Comparison of ENCODE assay signal across 1 cellular context in genomic region chr9:128082173-128082572, GRCh38.
TF ChIP-seq lines count a peak whose summit lies in the region.

No MANE protein-coding gene starts in this region.

TF ChIP-seq in GM12878, 131 proteins besides CTCF, POLR2A, EP300 and RAD21:
- TF ChIP-seq IKZF1 (conservative IDR thresholded peaks at IDR 0.05) (0 out of 2 replicates have a peak, but pooled peaks have one; percentile 28), TCF3 (IDR thresholded peaks at IDR 0.05; ENCODE audit: borderline replicate concordance, insufficient read depth, low read depth, low read length) (no peak), EGR1 (IDR thresholded peaks at IDR 0.05; ENCODE audit: borderline replicate concordance in 1 of 2, low read depth in 2 of 2, low read length in 2 of 2) (peak in 1 of 2 experiments; percentile 72; a peak in 1 of 3 replicates), IKZF2 (IDR thresholded peaks at IDR 0.05) (0 out of 4 replicates have a peak, but pooled peaks of 1 of the 2 experiments have one; percentile 22), EED (IDR thresholded peaks at IDR 0.05; ENCODE audit: low read depth) (peak; percentile 69), MEF2A (IDR thresholded peaks at IDR 0.05; ENCODE audit: insufficient read depth, low read depth, low read length) (peak; percentile 53; the same call in 1 of the 2 replicates), JUNB (IDR thresholded peaks at IDR 0.05) (peak; percentile 37), ETV6 (conservative IDR thresholded peaks at IDR 0.05 in 1 of 2, IDR thresholded peaks at IDR 0.05 in 1 of 2; ENCODE audit: borderline replicate concordance in 1 of 2, low read depth in 1 of 2) (peak in 1 of 2 experiments; percentile 46; a peak in 1 of 4 replicates)
- TF ChIP-seq, protein P1, sequence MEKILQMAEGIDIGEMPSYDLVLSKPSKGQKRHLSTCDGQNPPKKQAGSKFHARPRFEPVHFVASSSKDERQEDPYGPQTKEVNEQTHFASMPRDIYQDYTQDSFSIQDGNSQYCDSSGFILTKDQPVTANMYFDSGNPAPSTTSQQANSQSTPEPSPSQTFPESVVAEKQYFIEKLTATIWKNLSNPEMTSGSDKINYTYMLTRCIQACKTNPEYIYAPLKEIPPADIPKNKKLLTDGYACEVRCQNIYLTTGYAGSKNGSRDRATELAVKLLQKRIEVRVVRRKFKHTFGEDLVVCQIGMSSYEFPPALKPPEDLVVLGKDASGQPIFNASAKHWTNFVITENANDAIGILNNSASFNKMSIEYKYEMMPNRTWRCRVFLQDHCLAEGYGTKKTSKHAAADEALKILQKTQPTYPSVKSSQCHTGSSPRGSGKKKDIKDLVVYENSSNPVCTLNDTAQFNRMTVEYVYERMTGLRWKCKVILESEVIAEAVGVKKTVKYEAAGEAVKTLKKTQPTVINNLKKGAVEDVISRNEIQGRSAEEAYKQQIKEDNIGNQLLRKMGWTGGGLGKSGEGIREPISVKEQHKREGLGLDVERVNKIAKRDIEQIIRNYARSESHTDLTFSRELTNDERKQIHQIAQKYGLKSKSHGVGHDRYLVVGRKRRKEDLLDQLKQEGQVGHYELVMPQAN (conservative IDR thresholded peaks at IDR 0.05) = no peak
